ENCODE assay signal across 8 cellular contexts in the genomic region with DNA sequence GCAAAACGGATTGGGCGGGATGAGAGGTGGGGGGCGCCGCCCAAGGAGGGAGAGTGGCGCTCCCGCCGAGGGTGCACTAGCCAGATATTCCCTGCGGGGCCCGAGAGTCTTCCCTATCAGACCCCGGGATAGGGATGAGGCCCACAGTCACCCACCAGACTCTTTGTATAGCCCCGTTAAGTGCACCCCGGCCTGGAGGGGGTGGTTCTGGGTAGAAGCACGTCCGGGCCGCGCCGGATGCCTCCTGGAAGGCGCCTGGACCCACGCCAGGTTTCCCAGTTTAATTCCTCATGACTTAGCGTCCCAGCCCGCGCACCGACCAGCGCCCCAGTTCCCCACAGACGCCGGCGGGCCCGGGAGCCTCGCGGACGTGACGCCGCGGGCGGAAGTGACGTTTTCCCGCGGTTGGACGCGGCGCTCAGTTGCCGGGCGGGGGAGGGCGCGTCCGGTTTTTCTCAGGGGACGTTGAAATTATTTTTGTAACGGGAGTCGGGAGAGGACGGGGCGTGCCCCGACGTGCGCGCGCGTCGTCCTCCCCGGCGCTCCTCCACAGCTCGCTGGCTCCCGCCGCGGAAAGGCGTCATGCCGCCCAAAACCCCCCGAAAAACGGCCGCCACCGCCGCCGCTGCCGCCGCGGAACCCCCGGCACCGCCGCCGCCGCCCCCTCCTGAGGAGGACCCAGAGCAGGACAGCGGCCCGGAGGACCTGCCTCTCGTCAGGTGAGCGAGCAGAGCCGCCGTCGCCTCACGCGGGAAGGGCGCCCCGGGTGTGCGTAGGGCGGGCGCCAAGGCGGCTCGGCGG. TPM values are rescaled to one million over a fixed set of nuclear protein-coding genes. Genes with fewer than 3 reads are reported as not detected.
DNase-seq lines count a peak whose midpoint lies in the region; ATAC-seq, FAIRE-seq and TF ChIP-seq lines count a peak whose summit lies in the region.

RB1 (plus strand) TSS at position 421 of the 801 bp plus-strand sequence; CDS start at position 583, 162 bp downstream.

- TF ChIP-seq POLR2A in GM10847 (IDR thresholded peaks at IDR 0.05; ENCODE audit: extremely low read depth, insufficient read length) (peak; percentile 78), thyroid gland (IDR thresholded peaks at IDR 0.05) (peak; percentile 81 to 98)

- ATAC-seq in HG02623 (IDR thresholded peaks at IDR 0.05; ENCODE audit: unreplicated experiment) = peak; percentile 73
- peak; percentile 94 for ATAC-seq in activated naive CD8-positive, alpha-beta T cell treated with anti-CD3 and anti-CD28 coated beads, Interleukin-2, amount 50 U/mL, for 24 hours
- peak; percentile 95 for ATAC-seq in Right ventricle myocardium superior (ENCODE audit: poor library complexity)
- peak; percentile 95 to 97 (median 96) for ATAC-seq in pancreas

- intact Hi-C loops in Right ventricle myocardium superior (cut with DNase I) = loop anchor here (10.0 kb wide), 2 partner anchors 69 to 179 kb away; partner anchors contain the start of gene ITM2B
- intact Hi-C loops in pancreas (cut with DNase I) = no loop called here
- intact Hi-C loops in thyroid gland (cut with DNase I) = loop anchor here (5.0 to 10.0 kb wide), 2 partner anchors 66 to 209 kb away; partner anchors contain the start of gene MED4

- peak within 1 kb of the TSS; percentile 94 for H3K27ac Mint-ChIP-seq in activated naive CD8-positive, alpha-beta T cell treated with anti-CD3 and anti-CD28 coated beads, Interleukin-2, amount 50 U/mL, for 24 hours

- H3K4me1 Mint-ChIP-seq in activated naive CD8-positive, alpha-beta T cell treated with anti-CD3 and anti-CD28 coated beads, Interleukin-2, amount 50 U/mL, for 24 hours = peaks cover 33% of the 10 kb centered on the region

- peaks cover 21% of the 10 kb centered on the region for H3K36me3 Mint-ChIP-seq in activated naive CD8-positive, alpha-beta T cell treated with anti-CD3 and anti-CD28 coated beads, Interleukin-2, amount 50 U/mL, for 24 hours (ENCODE audit: low read depth)

- no peaks in the 10 kb centered on the region for H3K27me3 Mint-ChIP-seq in activated naive CD8-positive, alpha-beta T cell treated with anti-CD3 and anti-CD28 coated beads, Interleukin-2, amount 50 U/mL, for 24 hours

- WGBS in pancreas, 2 donors = 0% methylated on average over 85 to 97 of the region's 97 CpGs
- 0 to 1% methylated on average over 10 to 43 of the region's 97 CpGs for WGBS in thyroid gland, 2 donors

- no peaks in the 10 kb centered on the region for H3K27me3 ChIP-seq in pancreas
- H3K27me3 ChIP-seq in thyroid gland = no peaks in the 10 kb centered on the region

- no peaks in the 10 kb centered on the region for H3K9me3 Mint-ChIP-seq in activated naive CD8-positive, alpha-beta T cell treated with anti-CD3 and anti-CD28 coated beads, Interleukin-2, amount 50 U/mL, for 24 hours

- FAIRE-seq in pancreas (lab: Jason Lieb, UNC) = no peak

- H3K4me3 Mint-ChIP-seq in activated naive CD8-positive, alpha-beta T cell treated with anti-CD3 and anti-CD28 coated beads, Interleukin-2, amount 50 U/mL, for 24 hours = peak within 1 kb of the TSS; percentile 95

- H3K4me1 ChIP-seq in pancreas = peaks cover 0 to 20% (median 16%) of the 10 kb centered on the region in 3 donors
- peaks cover 11 to 18% of the 10 kb centered on the region in 2 donors for H3K4me1 ChIP-seq in thyroid gland

- H3K9me3 ChIP-seq in pancreas (no peaks in the 10 kb centered on the region), thyroid gland (no peaks in the 10 kb centered on the region)

- H3K27ac ChIP-seq in pancreas (peak within 1 kb of the TSS; percentile 96 to 98 (median 97)), thyroid gland (peak within 1 kb of the TSS; percentile 96 to 100 (median 98))

- TF ChIP-seq CTCF in pancreas (IDR thresholded peaks at IDR 0.05) (no peak), thyroid gland (IDR thresholded peaks at IDR 0.05) (no peak)

- DNase-seq in NCI-H1092 treated with DMSO at 0.1 percent for 48 hours (lab: John Stamatoyannopoulos, UW) (peak; percentile 72), SW 1271 (lab: John Stamatoyannopoulos, UW) (peak; percentile 74 to 84), Right ventricle myocardium superior (peak; percentile 96), pancreas (peak; percentile 83 to 95 (median 90)), thyroid gland (peak; percentile 91 to 93)
- peak; percentile 93 for DNase-seq in activated naive CD8-positive, alpha-beta T cell treated with anti-CD3 and anti-CD28 coated beads, Interleukin-2, amount 50 U/mL, for 24 hours

- H3K36me3 ChIP-seq in pancreas = peaks cover 0 to 4% (median 0%) of the 10 kb centered on the region in 3 donors
- peaks cover 0 to 7% of the 10 kb centered on the region in 2 donors for H3K36me3 ChIP-seq in thyroid gland

- H3K4me3 ChIP-seq in pancreas (peak within 1 kb of the TSS; percentile 87 to 98 (median 92)), thyroid gland (replicated peaks in 1 of 3) (peak within 1 kb of the TSS; percentile 82 to 98 (median 93))

RNA-seq across cellular contexts. Expression of gene RB1, which starts in this region (rescaled TPM):
- 24.4 TPM for total RNA-seq in Right ventricle myocardium superior
- total RNA-seq in pancreas = 10 to 100 TPM in 4 of 6 donors, 1 to 10 TPM in 2; 7.5 to 23.0 (median 12.5) TPM
- 1 to 10 TPM; 5.0 to 10.0 TPM for polyA plus RNA-seq in pancreas
- total RNA-seq in thyroid gland = 10 to 100 TPM; 38.5 to 62.1 (median 41.8) TPM

Comparison
In these comparisons a context has a peak if more than half of its experiments do, and no peak if none do; other contexts are left out.
1. Peak in every context shown above with its lines: DNase-seq, ATAC-seq, H3K4me3 ChIP-seq and H3K27ac ChIP-seq.
2. intact Hi-C loops: an anchor here in Right ventricle myocardium superior (10.0 kb wide) and thyroid gland (5.0 to 10.0 kb wide); none called in pancreas.